22 cellular contexts compared by ENCODE assay signal in genomic region chr5:145204741-145205140, GRCh38.
"Had no signal": no experiment of that assay in that cellular context is flagged by ENCODE, and none has a peak within 500 bp of the region (broad histone marks: within the 10 kb centered on the region; RNA-seq: fewer than 3 reads in every experiment).

No MANE protein-coding gene starts in this region.

- DNase-seq: activated CD4-positive, alpha-beta memory T cell treated with anti-CD3 and anti-CD28 coated beads for 36 hours; activated CD4-positive, alpha-beta T cell treated with anti-CD3 and anti-CD28 coated beads for 48 hours; activated CD4-positive, CD25-positive, alpha-beta regulatory T cell; activated naive CD4-positive, alpha-beta T cell treated with anti-CD3 and anti-CD28 coated beads, Interleukin-2, amount 10 ng/mL, durations not matched to agents 7 days and 5 days; activated T-cell treated with anti-CD3 and anti-CD28 coated beads, Interleukin-2, amount 50 U/mL, for 48 hours; amygdala; cerebellar nuclear complex; cortex of kidney; heart left ventricle; islet precursor cell; left colon; mesenchymal stem cell; mucosa of descending colon; naive B cell; stimulated activated CD4-positive, alpha-beta T cell treated with anti-CD3 and anti-CD28 coated beads, Interleukin-2, amount 100 ng/mL, for 48 hours; stimulated activated CD8-positive, alpha-beta memory T cell treated with anti-CD3 and anti-CD28 coated beads, Interleukin-4, amount 100 ng/mL, for 48 hours; stimulated activated naive B cell treated with anti-CD40 and anti-IgM and Interleukin-4, amounts not matched to agents 10 μg/mL and 1 μg/mL and 100 μg/mL, for 72 hours; testis; trophoblast cell; uterus had no signal

- H3K4me1 Mint-ChIP-seq: activated naive CD4-positive, alpha-beta T cell treated with anti-CD3 and anti-CD28 coated beads, Interleukin-2, amount 10 ng/mL, durations not matched to agents 7 days and 5 days; naive B cell; neural crest cell; stimulated activated naive B cell treated with anti-CD40 and anti-IgM and Interleukin-4, amounts not matched to agents 10 μg/mL and 1 μg/mL and 100 μg/mL, for 72 hours had no signal

- H3K27ac ChIP-seq: epithelial cell of prostate, heart left ventricle, testis, uterus had no signal

- H3K27me3 Mint-ChIP-seq: activated CD4-positive, alpha-beta memory T cell treated with anti-CD3 and anti-CD28 coated beads for 36 hours; activated naive CD4-positive, alpha-beta T cell treated with anti-CD3 and anti-CD28 coated beads, Interleukin-2, amount 10 ng/mL, durations not matched to agents 7 days and 5 days; stimulated activated naive B cell treated with anti-CD40 and anti-IgM and Interleukin-4, amounts not matched to agents 10 μg/mL and 1 μg/mL and 100 μg/mL, for 72 hours had no signal

- H3K4me1 ChIP-seq: heart left ventricle, uterus had no signal

- H3K4me3 Mint-ChIP-seq: activated CD4-positive, alpha-beta memory T cell treated with anti-CD3 and anti-CD28 coated beads for 36 hours; activated naive CD4-positive, alpha-beta T cell treated with anti-CD3 and anti-CD28 coated beads, Interleukin-2, amount 10 ng/mL, durations not matched to agents 7 days and 5 days; naive B cell; neural crest cell; stimulated activated naive B cell treated with anti-CD40 and anti-IgM and Interleukin-4, amounts not matched to agents 10 μg/mL and 1 μg/mL and 100 μg/mL, for 72 hours had no signal

- H3K27me3 ChIP-seq: heart left ventricle, testis, uterus had no signal

- H3K27ac Mint-ChIP-seq: activated CD4-positive, alpha-beta memory T cell treated with anti-CD3 and anti-CD28 coated beads for 36 hours; activated naive CD4-positive, alpha-beta T cell treated with anti-CD3 and anti-CD28 coated beads, Interleukin-2, amount 10 ng/mL, durations not matched to agents 7 days and 5 days; naive B cell; stimulated activated naive B cell treated with anti-CD40 and anti-IgM and Interleukin-4, amounts not matched to agents 10 μg/mL and 1 μg/mL and 100 μg/mL, for 72 hours had no signal

- H3K9me3 ChIP-seq: heart left ventricle, mucosa of descending colon, testis, uterus had no signal

- ATAC-seq: heart left ventricle; left colon; mucosa of descending colon; stimulated activated naive B cell treated with anti-CD40 and anti-IgM and Interleukin-4, amounts not matched to agents 10 μg/mL and 1 μg/mL and 100 μg/mL, for 72 hours had no signal

- H3K36me3 ChIP-seq: heart left ventricle, uterus had no signal

- H3K4me3 ChIP-seq: heart left ventricle, mucosa of descending colon, testis, uterus had no signal

- H3K36me3 Mint-ChIP-seq: activated CD4-positive, alpha-beta memory T cell treated with anti-CD3 and anti-CD28 coated beads for 36 hours; activated naive CD4-positive, alpha-beta T cell treated with anti-CD3 and anti-CD28 coated beads, Interleukin-2, amount 10 ng/mL, durations not matched to agents 7 days and 5 days; naive B cell; stimulated activated naive B cell treated with anti-CD40 and anti-IgM and Interleukin-4, amounts not matched to agents 10 μg/mL and 1 μg/mL and 100 μg/mL, for 72 hours had no signal
